ENCODE assay signal across 13 cellular contexts in the genomic region with DNA sequence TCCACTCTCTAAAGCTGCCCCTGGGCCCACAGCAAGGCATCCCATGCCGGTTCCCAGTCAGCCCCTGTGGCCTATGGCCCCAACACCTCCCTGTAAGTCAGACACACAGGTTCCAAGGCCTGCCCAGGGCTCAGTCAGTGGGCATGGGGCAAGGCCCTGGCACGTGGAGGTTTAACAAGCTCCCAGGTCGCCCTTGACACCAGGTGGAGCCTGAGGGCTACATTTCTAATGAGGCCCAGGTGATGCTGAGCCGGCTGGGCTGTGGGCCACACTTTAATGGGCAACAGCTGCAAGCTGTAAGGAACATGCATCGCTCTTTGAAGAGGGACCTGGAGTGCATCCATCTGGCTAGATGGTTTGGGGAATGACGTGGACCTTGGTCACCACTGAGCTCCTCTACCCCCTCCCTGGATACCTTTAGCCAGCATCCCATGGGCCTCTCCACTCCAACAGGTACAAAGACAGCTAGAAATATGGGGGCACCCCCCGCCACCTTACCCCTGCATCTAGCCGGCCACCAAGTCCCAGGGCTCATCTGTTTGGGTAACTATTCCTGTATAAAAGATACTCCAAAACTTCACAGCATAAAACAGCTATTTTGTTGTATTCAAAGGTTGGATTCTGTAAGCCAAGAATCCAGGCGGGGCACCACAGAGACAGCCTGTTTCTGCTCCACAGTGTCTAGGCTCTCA.
DNase-seq lines count a peak whose midpoint lies in the region; ATAC-seq and TF ChIP-seq lines count a peak whose summit lies in the region.
"Had no signal": no experiment of that assay in that cellular context is flagged by ENCODE, and none has a peak within 500 bp of the region (broad histone marks: within the 10 kb centered on the region; RNA-seq: fewer than 3 reads in every experiment).

No MANE protein-coding gene starts in this region.

- peaks cover 0 to 3% (median 0%) of the 10 kb centered on the region in 5 donors for H3K9me3 Mint-ChIP-seq in CD8-positive, alpha-beta memory T cell

- no peaks in the 10 kb centered on the region for H3K9me3 ChIP-seq in CD8-positive, alpha-beta memory T cell (ENCODE audit: low read length)

- H3K27ac ChIP-seq in CD8-positive, alpha-beta memory T cell (ENCODE audit: low read depth, low read length) = no peak overlapping the region

- H3K4me3 Mint-ChIP-seq in CD8-positive, alpha-beta memory T cell = no peak overlapping the region
- H3K4me3 Mint-ChIP-seq: T-cell had no signal

- H3K4me1 ChIP-seq in CD8-positive, alpha-beta memory T cell (ENCODE audit: insufficient read depth, low read length) = no peaks in the 10 kb centered on the region

- CTCF ChIA-PET in CD8-positive, alpha-beta memory T cell (lab: Charles Lee) = interaction anchor here (1.3 kb wide), 1 partner anchor 93 kb away, joined by 3 read pairs; no protein-coding TSS in a partner anchor

- no peaks in the 10 kb centered on the region for H3K27me3 ChIP-seq in CD8-positive, alpha-beta memory T cell (ENCODE audit: insufficient read depth, low read length, poor library complexity, severe bottlenecking)

- H3K4me1 Mint-ChIP-seq in CD8-positive, alpha-beta memory T cell = no peaks in the 10 kb centered on the region
- H3K4me1 Mint-ChIP-seq: T-cell had no signal

- H3K36me3 ChIP-seq in CD8-positive, alpha-beta memory T cell (ENCODE audit: insufficient read depth, low read length) = no peaks in the 10 kb centered on the region

- TF ChIP-seq CTCF in LNCaP clone FGC (IDR thresholded peaks at IDR 0.05; ENCODE audit: control insufficient read depth, extremely low read depth, insufficient read depth) = peak; percentile 45

- no peak overlapping the region for H3K4me3 ChIP-seq in LNCaP clone FGC (ENCODE audit: low read depth, low read length)
- no peak overlapping the region for H3K4me3 ChIP-seq in CD8-positive, alpha-beta memory T cell (ENCODE audit: low read length)

- ATAC-seq in GM18519 (IDR thresholded peaks at IDR 0.05; ENCODE audit: low FRiP score, unreplicated experiment) = no peak
- ATAC-seq: T-cell had no signal

- POLR2A ChIA-PET in CD8-positive, alpha-beta memory T cell (lab: Charles Lee) = no interaction called here

- peaks cover 0 to under 1% of the 10 kb centered on the region in 2 donors for H3K27me3 Mint-ChIP-seq in CD8-positive, alpha-beta memory T cell

- DNase-seq in EH (ENCODE audit: low read depth) (peak; percentile 34), LNCaP clone FGC (ENCODE audit: low read depth) (peak; percentile 50), SHP77 treated with DMSO at 0.1 percent for 48 hours (lab: John Stamatoyannopoulos, UW) (peak; percentile 60), left kidney (ENCODE audit: low read depth, low spot score) (peak; percentile 81), amniotic stem cell (lab: John Stamatoyannopoulos, UW) (no peak), UCSD-AML1 (lab: John Stamatoyannopoulos, UW; ENCODE audit: unreplicated experiment) (no peak)
- DNase-seq in CD8-positive, alpha-beta memory T cell = no peak
- DNase-seq: activated T-cell treated with anti-CD3 and anti-CD28 coated beads for 4 hours; central memory CD4-positive, alpha-beta T cell; NCI-H1048; stimulated activated naive CD4-positive, alpha-beta T cell treated with Interleukin-2 at 50 U/mL for 16 hours; T-cell had no signal

- H3K36me3 Mint-ChIP-seq in CD8-positive, alpha-beta memory T cell = no peaks in the 10 kb centered on the region
- H3K36me3 Mint-ChIP-seq: T-cell had no signal

- no peak overlapping the region for H3K27ac Mint-ChIP-seq in CD8-positive, alpha-beta memory T cell
- H3K27ac Mint-ChIP-seq: T-cell had no signal

Comparison
In these comparisons a context has a peak if more than half of its experiments do, and no peak if none do; other contexts are left out.
1. DNase-seq: peak in EH (single experiment), LNCaP clone FGC (single experiment), SHP77 treated with DMSO at 0.1 percent for 48 hours (single experiment) and left kidney (single experiment); none in amniotic stem cell (single experiment), UCSD-AML1 (single experiment) and CD8-positive, alpha-beta memory T cell (0 of 5).